ENCODE assay signal across 3 cellular contexts in genomic region chr7:108600399-108600798, GRCh38.
"Had no signal": no experiment of that assay in that cellular context is flagged by ENCODE, and none has a peak within 500 bp of the region (broad histone marks: within the 10 kb centered on the region; RNA-seq: fewer than 3 reads in every experiment).

No MANE protein-coding gene starts in this region.

- ATAC-seq: GM12878 had no signal

- H3K4me3 ChIP-seq: GM12878 had no signal

- DNase-seq: GDM1, GF-D8 had no signal
